In genomic region chr9:121075251-121076036, GRCh38 we compare ENCODE assay signal across 8 cellular contexts. TPM values are rescaled to one million over a fixed set of nuclear protein-coding genes. Genes with fewer than 3 reads are reported as not detected.
DNase-seq lines count a peak whose midpoint lies in the region; ATAC-seq lines count a peak whose summit lies in the region.

No MANE protein-coding gene starts in this region.

- H3K79me2 ChIP-seq in Karpas-422 (ENCODE audit: low read length): peaks cover 68% of the 10 kb centered on the region

- H3K27me3 ChIP-seq in Karpas-422 (ENCODE audit: low read length): no peaks in the 10 kb centered on the region
- H3K27me3 ChIP-seq in iPS-15b (ENCODE audit: control insufficient read depth, insufficient read depth, low read length): peaks cover 65% of the 10 kb centered on the region

- H3K9ac ChIP-seq in Karpas-422 (ENCODE audit: low read length) (peak overlapping the region; percentile 100), iPS-15b (ENCODE audit: low read depth, low read length) (no peak overlapping the region)

- H3K36me3 ChIP-seq in Karpas-422 (ENCODE audit: insufficient read depth, low read length) (peaks cover 9% of the 10 kb centered on the region; the same call in 1 of the 2 replicates), iPS-15b (ENCODE audit: control insufficient read depth, insufficient read depth, low read length) (no peaks in the 10 kb centered on the region)

- 0 out of 2 replicates have a peak, but pooled peaks cover 3% of the 10 kb centered on the region for H4K20me1 ChIP-seq in Karpas-422 (ENCODE audit: insufficient read depth, low read depth, low read length)

- peak overlapping the region; percentile 98 for H3K27ac Mint-ChIP-seq in activated naive CD4-positive, alpha-beta T cell treated with anti-CD3 and anti-CD28 coated beads, Interleukin-2, amount 50 U/mL, for 24 hours
- H3K27ac Mint-ChIP-seq in stimulated activated memory B cell treated with anti-CD40 and anti-IgM and Interleukin-4, amounts not matched to agents 10 μg/mL and 1 μg/mL and 100 μg/mL, for 72 hours: peak overlapping the region; percentile 86

- H3K36me3 Mint-ChIP-seq in activated naive CD4-positive, alpha-beta T cell treated with anti-CD3 and anti-CD28 coated beads, Interleukin-2, amount 50 U/mL, for 24 hours: no peaks in the 10 kb centered on the region
- H3K36me3 Mint-ChIP-seq in stimulated activated memory B cell treated with anti-CD40 and anti-IgM and Interleukin-4, amounts not matched to agents 10 μg/mL and 1 μg/mL and 100 μg/mL, for 72 hours: no peaks in the 10 kb centered on the region

- H3K4me1 Mint-ChIP-seq in activated naive CD4-positive, alpha-beta T cell treated with anti-CD3 and anti-CD28 coated beads, Interleukin-2, amount 50 U/mL, for 24 hours: peaks cover 62% of the 10 kb centered on the region
- peaks cover 54% of the 10 kb centered on the region for H3K4me1 Mint-ChIP-seq in stimulated activated memory B cell treated with anti-CD40 and anti-IgM and Interleukin-4, amounts not matched to agents 10 μg/mL and 1 μg/mL and 100 μg/mL, for 72 hours

- no peaks in the 10 kb centered on the region for H3K9me2 ChIP-seq in Karpas-422 (replicated peaks; ENCODE audit: insufficient read depth, low read length)

- H3K4me1 ChIP-seq in Karpas-422 (ENCODE audit: low read length) (peaks cover 58% of the 10 kb centered on the region), iPS-15b (ENCODE audit: control insufficient read depth, insufficient read depth, low read length) (peaks cover 3% of the 10 kb centered on the region)

- no peaks in the 10 kb centered on the region for H3K9me3 Mint-ChIP-seq in activated naive CD4-positive, alpha-beta T cell treated with anti-CD3 and anti-CD28 coated beads, Interleukin-2, amount 50 U/mL, for 24 hours
- no peaks in the 10 kb centered on the region for H3K9me3 Mint-ChIP-seq in stimulated activated memory B cell treated with anti-CD40 and anti-IgM and Interleukin-4, amounts not matched to agents 10 μg/mL and 1 μg/mL and 100 μg/mL, for 72 hours

- peak overlapping the region; percentile 99 for H3K4me3 Mint-ChIP-seq in activated naive CD4-positive, alpha-beta T cell treated with anti-CD3 and anti-CD28 coated beads, Interleukin-2, amount 50 U/mL, for 24 hours
- H3K4me3 Mint-ChIP-seq in stimulated activated memory B cell treated with anti-CD40 and anti-IgM and Interleukin-4, amounts not matched to agents 10 μg/mL and 1 μg/mL and 100 μg/mL, for 72 hours: peak overlapping the region; percentile 95

- no peaks in the 10 kb centered on the region for H3K27me3 Mint-ChIP-seq in activated naive CD4-positive, alpha-beta T cell treated with anti-CD3 and anti-CD28 coated beads, Interleukin-2, amount 50 U/mL, for 24 hours
- H3K27me3 Mint-ChIP-seq in stimulated activated memory B cell treated with anti-CD40 and anti-IgM and Interleukin-4, amounts not matched to agents 10 μg/mL and 1 μg/mL and 100 μg/mL, for 72 hours: no peaks in the 10 kb centered on the region

- H3K4me3 ChIP-seq in Karpas-422 (ENCODE audit: low read length) (peak overlapping the region; percentile 95), iPS-15b (ENCODE audit: low read depth, low read length) (peak overlapping the region; percentile 70)

- DNase-seq in NCI-H1105 (lab: John Stamatoyannopoulos, UW) (peak; percentile 16), NCI-H1105 treated with DMSO at 0.1 percent for 48 hours (lab: John Stamatoyannopoulos, UW) (no peak), Karpas-422 (peak; percentile 82), cortex of kidney (lab: John Stamatoyannopoulos, UW) (no peak)

- ATAC-seq in GM21528 (IDR thresholded peaks at IDR 0.05; ENCODE audit: low FRiP score, unreplicated experiment): peak; percentile 4
- peak; percentile 40 for ATAC-seq in stimulated activated memory B cell treated with anti-CD40 and anti-IgM and Interleukin-4, amounts not matched to agents 10 μg/mL and 1 μg/mL and 100 μg/mL, for 72 hours

- peak overlapping the region; percentile 86 for H2AFZ ChIP-seq in Karpas-422 (ENCODE audit: low read length)

- H3K4me2 ChIP-seq in Karpas-422 (ENCODE audit: low read depth, low read length, poor library complexity, severe bottlenecking): peak overlapping the region; percentile 86

- peak overlapping the region; percentile 100 for H3K27ac ChIP-seq in Karpas-422 (ENCODE audit: low read length)

- H3K9me3 ChIP-seq in Karpas-422 (ENCODE audit: low read length): no peaks in the 10 kb centered on the region
- H3K9me3 ChIP-seq in iPS-15b (ENCODE audit: control insufficient read depth, insufficient read depth, low read length): no peaks in the 10 kb centered on the region

RNA-seq across cellular contexts. Expression of gene CNTRL, which starts 0.7 kb away (rescaled TPM):
- 81.7 and 94.6 TPM in 2 replicates for total RNA-seq in Karpas-422 (2014; rRNA removed; shearing (Covaris generic); ENCODE audit: low replicate concordance)

RNA-seq across cellular contexts. Expression of gene C5, which starts 25.4 kb away (rescaled TPM):
- total RNA-seq in Karpas-422 (2014; rRNA removed; shearing (Covaris generic); ENCODE audit: low replicate concordance): 6.2 and 10.2 TPM in 2 replicates

Comparison
In these comparisons a context has a peak if more than half of its experiments do, and no peak if none do; other contexts are left out.
1. DNase-seq: peak in NCI-H1105 (single experiment) and Karpas-422 (single experiment); none in NCI-H1105 treated with DMSO at 0.1 percent for 48 hours (single experiment) and cortex of kidney (single experiment).